In genomic region chr1:236060286-236060685, GRCh38 we compare ENCODE assay signal across 15 cellular contexts. TPM values are rescaled to one million over a fixed set of nuclear protein-coding genes. Genes with fewer than 3 reads are reported as not detected.
DNase-seq lines count a peak whose midpoint lies in the region; ATAC-seq and TF ChIP-seq lines count a peak whose summit lies in the region.
"Had no signal": no experiment of that assay in that cellular context is flagged by ENCODE, and none has a peak within 500 bp of the region (broad histone marks: within the 10 kb centered on the region; RNA-seq: fewer than 3 reads in every experiment).

No MANE protein-coding gene starts in this region.

- H3K36me3 ChIP-seq in esophagus squamous epithelium (no peaks in the 10 kb centered on the region), ovary (no peaks in the 10 kb centered on the region), stomach (peaks cover 0 to 5% (median 0%) of the 10 kb centered on the region in 4 donors)
- H3K36me3 ChIP-seq: BLaER1 had no signal

- 92 to 93% methylated on average over 4 of the region's 4 CpGs for WGBS in esophagus squamous epithelium, 2 donors
- WGBS in ovary, 3 donors, result 89 to 97% (median 93%) methylated on average over 4 of the region's 4 CpGs
- WGBS in stomach, 5 donors, result 91 to 97% (median 96%) methylated on average over 4 of the region's 4 CpGs

- no peak for TF ChIP-seq POLR2A in esophagus squamous epithelium (IDR thresholded peaks at IDR 0.05)
- no peak for TF ChIP-seq POLR2A in ovary (IDR thresholded peaks at IDR 0.05)
- TF ChIP-seq POLR2A in stomach (IDR thresholded peaks at IDR 0.05), result no peak

- peaks cover 0 to 29% (median under 1%) of the 10 kb centered on the region in 4 donors for H3K27me3 ChIP-seq in esophagus squamous epithelium
- H3K27me3 ChIP-seq in ovary, result no peaks in the 10 kb centered on the region
- peaks cover 0 to 18% (median 13%) of the 10 kb centered on the region in 3 donors for H3K27me3 ChIP-seq in stomach
- H3K27me3 ChIP-seq: BLaER1 had no signal

- POLR2A ChIA-PET in WTC11 (lab: Charles Lee), result no interaction called here

- no peak overlapping the region for H3K27ac Mint-ChIP-seq in WTC11
- H3K27ac Mint-ChIP-seq: H9 had no signal

- TF ChIP-seq EP300 in ovary (IDR thresholded peaks at IDR 0.05) (no peak), stomach (IDR thresholded peaks at IDR 0.05) (no peak)

- intact Hi-C loops in esophagus squamous epithelium (cut with DNase I), result no loop called here
- intact Hi-C loops in ovary (cut with DNase I), result loop anchor here in 2 of 4 donors (10.0 kb wide), 2 partner anchors 85 to 195 kb away; partner anchors contain the start of gene LYST (in 1 of the 2)
- intact Hi-C loops in stomach (cut with DNase I; ENCODE audit: low total_unique reads), result no loop called here

- peaks cover 0 to 69% (median 7%) of the 10 kb centered on the region in 3 donors for H3K4me1 ChIP-seq in esophagus squamous epithelium
- H3K4me1 ChIP-seq in ovary (ENCODE audit: insufficient read depth), result peaks cover 9% of the 10 kb centered on the region
- H3K4me1 ChIP-seq in stomach, result peaks cover 8 to 64% (median 28%) of the 10 kb centered on the region in 4 donors
- H3K4me1 ChIP-seq: BLaER1, Caco-2 had no signal

- H3K27me3 Mint-ChIP-seq in WTC11 (ENCODE audit: low read depth), result peaks cover 61% of the 10 kb centered on the region

- TF ChIP-seq CTCF in esophagus squamous epithelium (IDR thresholded peaks at IDR 0.05) (no peak), ovary (IDR thresholded peaks at IDR 0.05) (no peak), stomach (IDR thresholded peaks at IDR 0.05) (no peak), WTC11 (IDR thresholded peaks at IDR 0.05) (no peak)

- no peak for ATAC-seq in WTC11
- ATAC-seq: HepG2 had no signal

- peak overlapping the region in 1 of 4 donors; percentile 2 for H3K4me3 ChIP-seq in esophagus squamous epithelium
- H3K4me3 ChIP-seq in ovary, result peak overlapping the region; percentile 5
- H3K4me3 ChIP-seq in stomach, result peak overlapping the region in 3 of 4 donors; percentile 18 to 65 (median 25)
- H3K4me3 ChIP-seq: BLaER1 had no signal

- H3K36me3 Mint-ChIP-seq in WTC11, result peaks cover 2% of the 10 kb centered on the region
- H3K36me3 Mint-ChIP-seq: CD8-positive, alpha-beta memory T cell had no signal

- DNase-seq in esophagus squamous epithelium (lab: John Stamatoyannopoulos, UW) (no peak), ovary (peak in 1 of 5 donors; percentile 8), stomach (no peak), HuH-7 (ENCODE audit: low spot score) (no peak), WTC11 (ENCODE audit: low spot score) (no peak)
- no peak for DNase-seq in stimulated activated CD4-positive, alpha-beta T cell treated with anti-CD3 and anti-CD28 coated beads, Interleukin-4, amount 100 ng/mL, for 24 hours
- DNase-seq: AML-193; Caco-2; CD8-positive, alpha-beta memory T cell; DND-41; GDM1; GOT3; H9 had no signal

- H3K9me3 ChIP-seq in esophagus squamous epithelium (no peaks in the 10 kb centered on the region), ovary (no peaks in the 10 kb centered on the region), stomach (no peaks in the 10 kb centered on the region)
- H3K9me3 ChIP-seq: Caco-2 had no signal

- H3K4me1 Mint-ChIP-seq in WTC11, result peaks cover 16% of the 10 kb centered on the region

- CTCF ChIA-PET in WTC11 (lab: Charles Lee), result no interaction called here

- H3K4me3 Mint-ChIP-seq in WTC11, result no peak overlapping the region
- H3K4me3 Mint-ChIP-seq: H9 had no signal

- H3K9me3 Mint-ChIP-seq in WTC11, result no peaks in the 10 kb centered on the region

- peak overlapping the region in 3 of 4 donors; percentile 24 to 70 (median 44) for H3K27ac ChIP-seq in esophagus squamous epithelium
- H3K27ac ChIP-seq in ovary, result no peak overlapping the region
- H3K27ac ChIP-seq in stomach, result peak overlapping the region in 4 of 5 donors; percentile 30 to 99 (median 52)
- H3K27ac ChIP-seq: BLaER1 had no signal

TF ChIP-seq in WTC11, 78 proteins besides CTCF, POLR2A, EP300 and RAD21:
- TF ChIP-seq USF1 (CRISPR knock-in tag; IDR thresholded peaks at IDR 0.05) (no peak), TCF7 (CRISPR knock-in tag; IDR thresholded peaks at IDR 0.05; ENCODE audit: low read depth) (no peak), ZMAT4 (CRISPR knock-in tag; IDR thresholded peaks at IDR 0.05) (no peak), TEAD1 (CRISPR knock-in tag; IDR thresholded peaks at IDR 0.05) (no peak), CREM (CRISPR knock-in tag; IDR thresholded peaks at IDR 0.05) (no peak), TP53 (CRISPR knock-in tag; IDR thresholded peaks at IDR 0.05) (no peak), MAX (CRISPR knock-in tag; IDR thresholded peaks at IDR 0.05) (no peak), GTF2I (CRISPR knock-in tag; conservative IDR thresholded peaks at IDR 0.05) (no peak), ARID4B (CRISPR knock-in tag; IDR thresholded peaks at IDR 0.05; ENCODE audit: borderline replicate concordance) (no peak), CREB1 (CRISPR knock-in tag; IDR thresholded peaks at IDR 0.05) (no peak), OVOL2 (CRISPR knock-in tag; IDR thresholded peaks at IDR 0.05; ENCODE audit: borderline replicate concordance) (no peak), FOXK1 (CRISPR knock-in tag; IDR thresholded peaks at IDR 0.05) (no peak), ZNF263 (CRISPR knock-in tag; IDR thresholded peaks at IDR 0.05; ENCODE audit: low read depth) (no peak), ATF3 (CRISPR knock-in tag; conservative IDR thresholded peaks at IDR 0.05) (no peak)
TF ChIP-seq in WTC11: peak in this region for 0.

RNA-seq across cellular contexts. Expression of gene NID1, which starts 4.6 kb away (rescaled TPM):
- total RNA-seq in esophagus squamous epithelium, result 100 to 1,000 TPM in 1 of 4 donors, 10 to 100 TPM in 2, 1 to 10 TPM in 1; 3.6 to 120 (median 28.5) TPM
- 100 to 1,000 TPM in 3 of 7 donors, 10 to 100 TPM in 4; 59.2 to 141 (median 72.0) TPM for total RNA-seq in ovary
- polyA plus RNA-seq in ovary, result 100 to 1,000 TPM in 1 of 2 donors, 10 to 100 TPM in 1; 76.4 to 147 TPM
- 100 to 1,000 TPM in 1 of 5 donors, 10 to 100 TPM in 4; 85.5 to 214 (median 95.1) TPM for total RNA-seq in stomach
- 10 to 100 TPM; 21.4 to 32.7 (median 21.6) TPM for polyA plus RNA-seq in stomach
- 19.2 to 29.8 TPM (median 28.6 TPM) in 3 replicates for total RNA-seq in WTC11 (2021)
- polyA plus RNA-seq: CD8-positive, alpha-beta memory T cell had no signal

Comparison
In these comparisons a context has a peak if more than half of its experiments do, and no peak if none do; other contexts are left out.
1. H3K27ac ChIP-seq: peak in esophagus squamous epithelium (3 of 4) and stomach (4 of 5); none in ovary (0 of 2).